1 cellular context compared by ENCODE assay signal in genomic region chr10:100535715-100536353, GRCh38.
A peak's percentile ranks its signal among the peaks of the same experiment; 100 is the strongest.
TF ChIP-seq lines count a peak whose summit lies in the region.

Gene HIF1AN, plus strand, starts transcription at chr10:100535943. Its CDS starts 16 bp downstream, at chr10:100535959.

TF ChIP-seq in K562, 482 proteins besides CTCF, POLR2A, EP300 and RAD21 (continued from another document and continues in another):
- TF ChIP-seq MTA1 (IDR thresholded peaks at IDR 0.05; ENCODE audit: borderline replicate concordance) = no peak
- TF ChIP-seq, protein P1, sequence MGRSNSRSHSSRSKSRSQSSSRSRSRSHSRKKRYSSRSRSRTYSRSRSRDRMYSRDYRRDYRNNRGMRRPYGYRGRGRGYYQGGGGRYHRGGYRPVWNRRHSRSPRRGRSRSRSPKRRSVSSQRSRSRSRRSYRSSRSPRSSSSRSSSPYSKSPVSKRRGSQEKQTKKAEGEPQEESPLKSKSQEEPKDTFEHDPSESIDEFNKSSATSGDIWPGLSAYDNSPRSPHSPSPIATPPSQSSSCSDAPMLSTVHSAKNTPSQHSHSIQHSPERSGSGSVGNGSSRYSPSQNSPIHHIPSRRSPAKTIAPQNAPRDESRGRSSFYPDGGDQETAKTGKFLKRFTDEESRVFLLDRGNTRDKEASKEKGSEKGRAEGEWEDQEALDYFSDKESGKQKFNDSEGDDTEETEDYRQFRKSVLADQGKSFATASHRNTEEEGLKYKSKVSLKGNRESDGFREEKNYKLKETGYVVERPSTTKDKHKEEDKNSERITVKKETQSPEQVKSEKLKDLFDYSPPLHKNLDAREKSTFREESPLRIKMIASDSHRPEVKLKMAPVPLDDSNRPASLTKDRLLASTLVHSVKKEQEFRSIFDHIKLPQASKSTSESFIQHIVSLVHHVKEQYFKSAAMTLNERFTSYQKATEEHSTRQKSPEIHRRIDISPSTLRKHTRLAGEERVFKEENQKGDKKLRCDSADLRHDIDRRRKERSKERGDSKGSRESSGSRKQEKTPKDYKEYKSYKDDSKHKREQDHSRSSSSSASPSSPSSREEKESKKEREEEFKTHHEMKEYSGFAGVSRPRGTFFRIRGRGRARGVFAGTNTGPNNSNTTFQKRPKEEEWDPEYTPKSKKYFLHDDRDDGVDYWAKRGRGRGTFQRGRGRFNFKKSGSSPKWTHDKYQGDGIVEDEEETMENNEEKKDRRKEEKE (IDR thresholded peaks at IDR 0.05; ENCODE audit: borderline replicate concordance in 1 of 2, control insufficient read depth in 1 of 2, low read depth in 2 of 2, low read length in 1 of 2) = 0 out of 4 replicates have a peak, but pooled peaks of 1 of the 2 experiments have one; percentile 52
- TF ChIP-seq LCOR (CRISPR knock-in tag; IDR thresholded peaks at IDR 0.05) = peak; percentile 81
- TF ChIP-seq ZNF143 (CRISPR knock-in tag; IDR thresholded peaks at IDR 0.05) = no peak
- TF ChIP-seq TEAD1 (CRISPR knock-in tag; IDR thresholded peaks at IDR 0.05) = peak in 1 of 2 experiments; percentile 45; a peak in 1 of 4 replicates
- TF ChIP-seq SNIP1 (IDR thresholded peaks at IDR 0.05; ENCODE audit: low read depth) = peak; percentile 89
- TF ChIP-seq SP2 (IDR thresholded peaks at IDR 0.05; ENCODE audit: extremely low read depth, low read depth, low read length, poor library complexity, severe bottlenecking) = peak; percentile 81
- 0 out of 2 replicates have a peak, but pooled peaks have one; percentile 12 for TF ChIP-seq NCOR1 (IDR thresholded peaks at IDR 0.05)
- no peak for TF ChIP-seq ZNF695 (CRISPR knock-in tag; IDR thresholded peaks at IDR 0.05)
- TF ChIP-seq PHF20 (IDR thresholded peaks at IDR 0.05; ENCODE audit: partially characterized antibody) = peak; percentile 88
- peak; percentile 89 for TF ChIP-seq SIN3B (IDR thresholded peaks at IDR 0.05; ENCODE audit: low read depth)
- peak; percentile 21; the same call in 1 of the 2 replicates for TF ChIP-seq CTBP1 (IDR thresholded peaks at IDR 0.05; ENCODE audit: borderline replicate concordance)
- TF ChIP-seq PML (IDR thresholded peaks at IDR 0.05; ENCODE audit: low read length) = peak; percentile 52; the same call in 1 of the 2 replicates
- TF ChIP-seq, protein P2, sequence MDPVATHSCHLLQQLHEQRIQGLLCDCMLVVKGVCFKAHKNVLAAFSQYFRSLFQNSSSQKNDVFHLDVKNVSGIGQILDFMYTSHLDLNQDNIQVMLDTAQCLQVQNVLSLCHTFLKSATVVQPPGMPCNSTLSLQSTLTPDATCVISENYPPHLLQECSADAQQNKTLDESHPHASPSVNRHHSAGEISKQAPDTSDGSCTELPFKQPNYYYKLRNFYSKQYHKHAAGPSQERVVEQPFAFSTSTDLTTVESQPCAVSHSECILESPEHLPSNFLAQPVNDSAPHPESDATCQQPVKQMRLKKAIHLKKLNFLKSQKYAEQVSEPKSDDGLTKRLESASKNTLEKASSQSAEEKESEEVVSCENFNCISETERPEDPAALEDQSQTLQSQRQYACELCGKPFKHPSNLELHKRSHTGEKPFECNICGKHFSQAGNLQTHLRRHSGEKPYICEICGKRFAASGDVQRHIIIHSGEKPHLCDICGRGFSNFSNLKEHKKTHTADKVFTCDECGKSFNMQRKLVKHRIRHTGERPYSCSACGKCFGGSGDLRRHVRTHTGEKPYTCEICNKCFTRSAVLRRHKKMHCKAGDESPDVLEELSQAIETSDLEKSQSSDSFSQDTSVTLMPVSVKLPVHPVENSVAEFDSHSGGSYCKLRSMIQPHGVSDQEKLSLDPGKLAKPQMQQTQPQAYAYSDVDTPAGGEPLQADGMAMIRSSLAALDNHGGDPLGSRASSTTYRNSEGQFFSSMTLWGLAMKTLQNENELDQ (CRISPR knock-in tag; IDR thresholded peaks at IDR 0.05; ENCODE audit: borderline replicate concordance) = no peak
- TF ChIP-seq KDM5B (IDR thresholded peaks at IDR 0.05; ENCODE audit: insufficient replicate concordance, low read depth, low read length) = peak; percentile 84
- peak; percentile 12 for TF ChIP-seq TBP (optimal IDR thresholded peaks at IDR 0.05; ENCODE audit: low read depth, low read length)
- TF ChIP-seq ETV5 (CRISPR knock-in tag; IDR thresholded peaks at IDR 0.05; ENCODE audit: low read depth) = peak; percentile 77
- TF ChIP-seq CCAR2 (IDR thresholded peaks at IDR 0.05; ENCODE audit: low read depth, low read length) = no peak
- peak in 1 of 3 experiments; percentile 36; a peak in 1 of 6 replicates for TF ChIP-seq ZBTB11 (CRISPR knock-in tag; IDR thresholded peaks at IDR 0.05)
- no peak for TF ChIP-seq MTA2 (IDR thresholded peaks at IDR 0.05; ENCODE audit: low read depth)
- TF ChIP-seq C11orf30 (IDR thresholded peaks at IDR 0.05; ENCODE audit: low read depth) = peak; percentile 88
- TF ChIP-seq, protein P3, sequence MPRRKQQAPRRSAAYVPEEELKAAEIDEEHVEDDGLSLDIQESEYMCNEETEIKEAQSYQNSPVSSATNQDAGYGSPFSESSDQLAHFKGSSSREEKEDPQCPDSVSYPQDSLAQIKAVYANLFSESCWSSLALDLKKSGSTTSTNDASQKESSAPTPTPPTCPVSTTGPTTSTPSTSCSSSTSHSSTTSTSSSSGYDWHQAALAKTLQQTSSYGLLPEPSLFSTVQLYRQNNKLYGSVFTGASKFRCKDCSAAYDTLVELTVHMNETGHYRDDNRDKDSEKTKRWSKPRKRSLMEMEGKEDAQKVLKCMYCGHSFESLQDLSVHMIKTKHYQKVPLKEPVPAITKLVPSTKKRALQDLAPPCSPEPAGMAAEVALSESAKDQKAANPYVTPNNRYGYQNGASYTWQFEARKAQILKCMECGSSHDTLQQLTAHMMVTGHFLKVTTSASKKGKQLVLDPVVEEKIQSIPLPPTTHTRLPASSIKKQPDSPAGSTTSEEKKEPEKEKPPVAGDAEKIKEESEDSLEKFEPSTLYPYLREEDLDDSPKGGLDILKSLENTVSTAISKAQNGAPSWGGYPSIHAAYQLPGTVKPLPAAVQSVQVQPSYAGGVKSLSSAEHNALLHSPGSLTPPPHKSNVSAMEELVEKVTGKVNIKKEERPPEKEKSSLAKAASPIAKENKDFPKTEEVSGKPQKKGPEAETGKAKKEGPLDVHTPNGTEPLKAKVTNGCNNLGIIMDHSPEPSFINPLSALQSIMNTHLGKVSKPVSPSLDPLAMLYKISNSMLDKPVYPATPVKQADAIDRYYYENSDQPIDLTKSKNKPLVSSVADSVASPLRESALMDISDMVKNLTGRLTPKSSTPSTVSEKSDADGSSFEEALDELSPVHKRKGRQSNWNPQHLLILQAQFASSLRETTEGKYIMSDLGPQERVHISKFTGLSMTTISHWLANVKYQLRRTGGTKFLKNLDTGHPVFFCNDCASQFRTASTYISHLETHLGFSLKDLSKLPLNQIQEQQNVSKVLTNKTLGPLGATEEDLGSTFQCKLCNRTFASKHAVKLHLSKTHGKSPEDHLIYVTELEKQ (CRISPR knock-in tag; IDR thresholded peaks at IDR 0.05) = no peak
- peak; percentile 48; the same call in 1 of the 2 replicates for TF ChIP-seq KLF13 (tag; IDR thresholded peaks at IDR 0.05; ENCODE audit: borderline replicate concordance, low read depth)
- TF ChIP-seq HDAC1 (IDR thresholded peaks at IDR 0.05) = peak in 1 of 2 experiments; percentile 63; a peak in 2 of 4 replicates
- no peak for TF ChIP-seq MCM7 (IDR thresholded peaks at IDR 0.05)
- TF ChIP-seq YY1 (IDR thresholded peaks at IDR 0.05; ENCODE audit: borderline replicate concordance in 1 of 3, control insufficient read depth in 1 of 3, extremely low read depth in 1 of 3, insufficient read depth in 3 of 3, insufficient read length in 1 of 3, insufficient replicate concordance in 2 of 3, low read depth in 1 of 3, low read length in 2 of 3) = peak in 2 of 3 experiments; percentile 76 to 82
- TF ChIP-seq SMARCA4 (IDR thresholded peaks at IDR 0.05) = no peak
- TF ChIP-seq SNRNP70 (optimal IDR thresholded peaks at IDR 0.05; ENCODE audit: low read depth, low read length) = no peak
- TF ChIP-seq ZNF586 (CRISPR knock-in tag; conservative IDR thresholded peaks at IDR 0.05) = no peak
- peak; percentile 85 for TF ChIP-seq GABPB1 (CRISPR knock-in tag; IDR thresholded peaks at IDR 0.05)
- peak; percentile 79 for TF ChIP-seq XRCC5 (IDR thresholded peaks at IDR 0.05; ENCODE audit: low read depth, low read length)
- peak; percentile 78 for TF ChIP-seq RBFOX2 (IDR thresholded peaks at IDR 0.05; ENCODE audit: low read depth, low read length)
- peak; percentile 60 for TF ChIP-seq CXXC5 (CRISPR knock-in tag; IDR thresholded peaks at IDR 0.05)
- TF ChIP-seq, protein P4, sequence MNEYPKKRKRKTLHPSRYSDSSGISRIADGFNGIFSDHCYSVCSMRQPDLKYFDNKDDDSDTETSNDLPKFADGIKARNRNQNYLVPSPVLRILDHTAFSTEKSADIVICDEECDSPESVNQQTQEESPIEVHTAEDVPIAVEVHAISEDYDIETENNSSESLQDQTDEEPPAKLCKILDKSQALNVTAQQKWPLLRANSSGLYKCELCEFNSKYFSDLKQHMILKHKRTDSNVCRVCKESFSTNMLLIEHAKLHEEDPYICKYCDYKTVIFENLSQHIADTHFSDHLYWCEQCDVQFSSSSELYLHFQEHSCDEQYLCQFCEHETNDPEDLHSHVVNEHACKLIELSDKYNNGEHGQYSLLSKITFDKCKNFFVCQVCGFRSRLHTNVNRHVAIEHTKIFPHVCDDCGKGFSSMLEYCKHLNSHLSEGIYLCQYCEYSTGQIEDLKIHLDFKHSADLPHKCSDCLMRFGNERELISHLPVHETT (CRISPR knock-in tag; conservative IDR thresholded peaks at IDR 0.05 in 1 of 2, IDR thresholded peaks at IDR 0.05 in 1 of 2) = peak in 1 of 2 experiments; percentile 44; a peak in 1 of 4 replicates
- TF ChIP-seq ARID1B (IDR thresholded peaks at IDR 0.05) = 0 out of 2 replicates have a peak, but pooled peaks have one; percentile 9
- 0 out of 2 replicates have a peak, but pooled peaks have one; percentile 18 for TF ChIP-seq SMAD4 (CRISPR knock-in tag; conservative IDR thresholded peaks at IDR 0.05)
- TF ChIP-seq ADNP (tag; IDR thresholded peaks at IDR 0.05) = no peak
- peak; percentile 92 for TF ChIP-seq SUPT5H (IDR thresholded peaks at IDR 0.05)
- TF ChIP-seq CREM (IDR thresholded peaks at IDR 0.05; ENCODE audit: low read depth) = peak; percentile 61
- TF ChIP-seq ZKSCAN1 (IDR thresholded peaks at IDR 0.05; ENCODE audit: low read depth, low read length) = 0 out of 2 replicates have a peak, but pooled peaks have one; percentile 15
- TF ChIP-seq PHF8 (IDR thresholded peaks at IDR 0.05; ENCODE audit: borderline replicate concordance, low read length) = peak; percentile 96
- TF ChIP-seq EP400 (IDR thresholded peaks at IDR 0.05) = peak; percentile 51; the same call in 1 of the 2 replicates
- peak; percentile 60 for TF ChIP-seq ZFX (CRISPR knock-in tag; IDR thresholded peaks at IDR 0.05)
- peak; percentile 84 for TF ChIP-seq ETV1 (tag; conservative IDR thresholded peaks at IDR 0.05; ENCODE audit: low read depth)
- TF ChIP-seq NRF1 (conservative IDR thresholded peaks at IDR 0.05 in 1 of 2, IDR thresholded peaks at IDR 0.05 in 1 of 2) = peak in 1 of 2 experiments; percentile 38; a peak in 2 of 4 replicates
- peak; percentile 25; the same call in 1 of the 2 replicates for TF ChIP-seq RFX1 (IDR thresholded peaks at IDR 0.05)
- peak in 1 of 2 experiments; percentile 63; a peak in 1 of 3 replicates for TF ChIP-seq CBX3 (IDR thresholded peaks at IDR 0.05; ENCODE audit: borderline replicate concordance in 1 of 2, low read length in 2 of 2)
- no peak for TF ChIP-seq MBD1 (CRISPR knock-in tag; IDR thresholded peaks at IDR 0.05)
- TF ChIP-seq DPF2 (IDR thresholded peaks at IDR 0.05) = 0 out of 2 replicates have a peak, but pooled peaks have one; percentile 21
- peak; percentile 88 for TF ChIP-seq NR2C1 (IDR thresholded peaks at IDR 0.05)
- peak; percentile 91 for TF ChIP-seq NR2C1 (tag; IDR thresholded peaks at IDR 0.05)
